Comparison of ENCODE assay signal across 21 cellular contexts in the genomic region with DNA sequence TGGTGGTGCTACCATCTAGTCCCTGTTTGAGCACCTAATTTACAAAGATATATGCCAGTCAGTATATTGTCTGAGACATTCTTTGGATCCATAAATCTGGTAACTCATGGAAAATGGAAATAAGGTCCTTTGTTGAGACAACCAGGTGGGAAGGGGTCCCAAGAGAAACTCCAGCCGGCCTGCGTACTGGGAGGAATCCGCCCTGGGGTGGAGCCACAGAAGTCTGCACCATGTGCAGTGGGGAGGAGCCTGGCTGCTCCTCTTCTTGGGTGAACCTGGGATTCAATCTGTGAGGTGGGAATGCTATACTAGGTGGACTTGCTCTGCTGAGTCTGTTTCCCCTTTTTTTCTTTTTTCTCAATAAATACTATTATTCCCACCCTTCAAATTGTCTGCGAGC.
"Had no signal": no experiment of that assay in that cellular context is flagged by ENCODE, and none has a peak within 500 bp of the region (broad histone marks: within the 10 kb centered on the region; RNA-seq: fewer than 3 reads in every experiment).

No MANE protein-coding gene starts in this region.

- H3K27me3 ChIP-seq: body of pancreas, gastroesophageal sphincter had no signal

- H3K36me3 ChIP-seq: gastroesophageal sphincter, thoracic aorta had no signal

- H2AFZ ChIP-seq: parathyroid adenoma had no signal

- H3K36me3 Mint-ChIP-seq: activated CD4-positive, alpha-beta memory T cell treated with anti-CD3 and anti-CD28 coated beads for 36 hours; activated naive CD4-positive, alpha-beta T cell treated with anti-CD3 and anti-CD28 coated beads, Interleukin-2, amount 10 ng/mL, durations not matched to agents 7 days and 5 days; type B pancreatic cell had no signal

- H3K9me3 ChIP-seq: body of pancreas, gastroesophageal sphincter, thoracic aorta had no signal

- H3K4me3 Mint-ChIP-seq: activated CD4-positive, alpha-beta memory T cell treated with anti-CD3 and anti-CD28 coated beads for 36 hours; activated CD4-positive, alpha-beta T cell treated with anti-CD3 and anti-CD28 coated beads for 36 hours; activated naive CD4-positive, alpha-beta T cell treated with anti-CD3 and anti-CD28 coated beads, Interleukin-2, amount 10 ng/mL, durations not matched to agents 7 days and 5 days; nephron progenitor cell; type B pancreatic cell; WTC11 had no signal

- H3K27ac ChIP-seq: body of pancreas, gastroesophageal sphincter, parathyroid adenoma had no signal

- H3K9ac ChIP-seq: parathyroid adenoma had no signal

- H3K4me1 ChIP-seq: body of pancreas, parathyroid adenoma had no signal

- H3K9me3 Mint-ChIP-seq: activated CD4-positive, alpha-beta memory T cell treated with anti-CD3 and anti-CD28 coated beads for 36 hours had no signal

- H3K27me3 Mint-ChIP-seq: activated CD4-positive, alpha-beta memory T cell treated with anti-CD3 and anti-CD28 coated beads for 36 hours; activated CD4-positive, alpha-beta T cell treated with anti-CD3 and anti-CD28 coated beads for 36 hours had no signal

- H3K4me3 ChIP-seq: body of pancreas, gastroesophageal sphincter, thoracic aorta had no signal

- DNase-seq: activated CD4-positive, alpha-beta memory T cell treated with anti-CD3 and anti-CD28 coated beads for 36 hours; activated CD4-positive, alpha-beta T cell treated with anti-CD3 and anti-CD28 coated beads for 36 hours; activated T-cell treated with anti-CD3 and anti-CD28 coated beads, Interleukin-2, amount 50 U/mL, for 48 hours; amygdala; body of pancreas; caudate nucleus; dermis blood vessel endothelial cell; effector memory CD4-positive, alpha-beta T cell; hypothalamus; left ventricle myocardium superior; nephron progenitor cell; stimulated activated CD4-positive, alpha-beta T cell treated with anti-CD3 and anti-CD28 coated beads, Interleukin-4, amount 100 ng/mL, for 24 hours; stimulated activated naive CD4-positive, alpha-beta T cell treated with Interleukin-2 at 50 U/mL for 16 hours; T1000 had no signal

- H3K27ac Mint-ChIP-seq: activated CD4-positive, alpha-beta memory T cell treated with anti-CD3 and anti-CD28 coated beads for 36 hours; activated CD4-positive, alpha-beta T cell treated with anti-CD3 and anti-CD28 coated beads for 36 hours; activated naive CD4-positive, alpha-beta T cell treated with anti-CD3 and anti-CD28 coated beads, Interleukin-2, amount 10 ng/mL, durations not matched to agents 7 days and 5 days; nephron progenitor cell; T-helper 1 cell treated with Interleukin-12 subunit alpha and Interleukin-12 subunit beta and Interleukin-4 antibody, amounts not matched to agents 30 μg/mL and 1 μg/mL, for 36 hours; type B pancreatic cell; WTC11 had no signal

- H3K79me2 ChIP-seq: parathyroid adenoma had no signal
